In the genomic region with DNA sequence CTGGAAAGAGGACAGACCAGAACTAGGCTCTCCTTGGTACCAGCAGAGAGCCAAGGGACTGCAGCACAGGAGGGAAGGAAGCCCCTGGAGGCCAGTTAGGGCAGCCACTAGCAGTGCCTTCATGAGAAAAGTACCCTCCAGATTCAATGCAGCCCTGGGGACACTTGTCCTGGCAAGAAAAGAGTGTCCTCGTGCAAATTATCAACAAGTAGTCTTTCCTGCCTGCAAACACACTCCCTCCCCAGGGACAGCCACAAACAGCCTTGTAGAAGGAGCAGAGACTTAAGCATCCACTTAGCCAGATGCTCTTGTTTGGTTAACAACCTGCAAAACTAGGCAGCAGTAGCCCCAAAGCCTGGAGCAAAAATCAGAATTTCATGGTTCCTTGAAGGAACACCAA, we compare ENCODE assay signal across 2 cellular contexts.
TF ChIP-seq lines count a peak whose summit lies in the region.

No MANE protein-coding gene starts in this region.

TF ChIP-seq in IMR-90, 13 proteins besides CTCF, POLR2A, EP300 and RAD21:
- TF ChIP-seq, protein P1, sequence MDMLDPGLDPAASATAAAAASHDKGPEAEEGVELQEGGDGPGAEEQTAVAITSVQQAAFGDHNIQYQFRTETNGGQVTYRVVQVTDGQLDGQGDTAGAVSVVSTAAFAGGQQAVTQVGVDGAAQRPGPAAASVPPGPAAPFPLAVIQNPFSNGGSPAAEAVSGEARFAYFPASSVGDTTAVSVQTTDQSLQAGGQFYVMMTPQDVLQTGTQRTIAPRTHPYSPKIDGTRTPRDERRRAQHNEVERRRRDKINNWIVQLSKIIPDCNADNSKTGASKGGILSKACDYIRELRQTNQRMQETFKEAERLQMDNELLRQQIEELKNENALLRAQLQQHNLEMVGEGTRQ (IDR thresholded peaks at IDR 0.05; ENCODE audit: low read depth, low read length) = no peak
- TF ChIP-seq MXI1 (IDR thresholded peaks at IDR 0.05; ENCODE audit: borderline replicate concordance, low read depth, low read length) (no peak), RFX5 (IDR thresholded peaks at IDR 0.05; ENCODE audit: low read depth, low read length) (no peak), RCOR1 (IDR thresholded peaks at IDR 0.05; ENCODE audit: insufficient replicate concordance, low read length) (no peak), MAFK (IDR thresholded peaks at IDR 0.05; ENCODE audit: low read depth, low read length) (no peak), NFE2L2 (IDR thresholded peaks at IDR 0.05; ENCODE audit: low read depth, low read length) (no peak), SMC3 (IDR thresholded peaks at IDR 0.05; ENCODE audit: low read depth, low read length) (no peak), MAZ (IDR thresholded peaks at IDR 0.05; ENCODE audit: borderline replicate concordance, low read depth, low read length) (no peak), BHLHE40 (IDR thresholded peaks at IDR 0.05; ENCODE audit: low read depth, low read length) (no peak), CEBPB (IDR thresholded peaks at IDR 0.05; ENCODE audit: low read depth, low read length) (no peak), FOS (IDR thresholded peaks at IDR 0.05; ENCODE audit: low read depth, low read length) (no peak), CHD1 (IDR thresholded peaks at IDR 0.05; ENCODE audit: low read depth, low read length) (no peak)
- TF ChIP-seq, protein P2, sequence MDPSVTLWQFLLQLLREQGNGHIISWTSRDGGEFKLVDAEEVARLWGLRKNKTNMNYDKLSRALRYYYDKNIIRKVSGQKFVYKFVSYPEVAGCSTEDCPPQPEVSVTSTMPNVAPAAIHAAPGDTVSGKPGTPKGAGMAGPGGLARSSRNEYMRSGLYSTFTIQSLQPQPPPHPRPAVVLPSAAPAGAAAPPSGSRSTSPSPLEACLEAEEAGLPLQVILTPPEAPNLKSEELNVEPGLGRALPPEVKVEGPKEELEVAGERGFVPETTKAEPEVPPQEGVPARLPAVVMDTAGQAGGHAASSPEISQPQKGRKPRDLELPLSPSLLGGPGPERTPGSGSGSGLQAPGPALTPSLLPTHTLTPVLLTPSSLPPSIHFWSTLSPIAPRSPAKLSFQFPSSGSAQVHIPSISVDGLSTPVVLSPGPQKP (IDR thresholded peaks at IDR 0.05; ENCODE audit: borderline replicate concordance, low read depth, low read length) = no peak

TF ChIP-seq in GM12878, 131 proteins besides CTCF, POLR2A, EP300 and RAD21:
- TF ChIP-seq MYC (IDR thresholded peaks at IDR 0.05; ENCODE audit: insufficient read depth, insufficient read length, insufficient replicate concordance, low read length, severe bottlenecking) = no peak
- no peak for TF ChIP-seq MEF2B (IDR thresholded peaks at IDR 0.05; ENCODE audit: partially characterized antibody, poor library complexity, severe bottlenecking)
- TF ChIP-seq IRF4 (IDR thresholded peaks at IDR 0.05; ENCODE audit: low read depth, low read length) = no peak
- TF ChIP-seq SUZ12 (IDR thresholded peaks at IDR 0.05; ENCODE audit: unreplicated experiment) = no peak
- no peak for TF ChIP-seq TCF12 (IDR thresholded peaks at IDR 0.05; ENCODE audit: low read depth, low read length)
- TF ChIP-seq WRNIP1 (IDR thresholded peaks at IDR 0.05; ENCODE audit: borderline replicate concordance, low read depth, low read length) = no peak
- no peak for TF ChIP-seq MYB (IDR thresholded peaks at IDR 0.05; ENCODE audit: borderline replicate concordance, low read depth, low read length)
- TF ChIP-seq SRF (IDR thresholded peaks at IDR 0.05; ENCODE audit: low read depth in 2 of 2, low read length in 2 of 2) = no peak
- no peak for TF ChIP-seq STAT1 (conservative IDR thresholded peaks at IDR 0.05)
- TF ChIP-seq CREM (IDR thresholded peaks at IDR 0.05; ENCODE audit: low read depth) = no peak
- TF ChIP-seq CEBPB (IDR thresholded peaks at IDR 0.05; ENCODE audit: borderline replicate concordance in 1 of 2, low read depth in 2 of 2, low read length in 2 of 2) = no peak
- TF ChIP-seq MEF2A (IDR thresholded peaks at IDR 0.05; ENCODE audit: insufficient read depth, low read depth, low read length) = no peak
- no peak for TF ChIP-seq POU2F2 (IDR thresholded peaks at IDR 0.05; ENCODE audit: borderline replicate concordance, low read depth, low read length)
- TF ChIP-seq EZH2 (IDR thresholded peaks at IDR 0.05; ENCODE audit: borderline replicate concordance, control insufficient read depth, low read depth, low read length) = no peak
- TF ChIP-seq, protein P3, sequence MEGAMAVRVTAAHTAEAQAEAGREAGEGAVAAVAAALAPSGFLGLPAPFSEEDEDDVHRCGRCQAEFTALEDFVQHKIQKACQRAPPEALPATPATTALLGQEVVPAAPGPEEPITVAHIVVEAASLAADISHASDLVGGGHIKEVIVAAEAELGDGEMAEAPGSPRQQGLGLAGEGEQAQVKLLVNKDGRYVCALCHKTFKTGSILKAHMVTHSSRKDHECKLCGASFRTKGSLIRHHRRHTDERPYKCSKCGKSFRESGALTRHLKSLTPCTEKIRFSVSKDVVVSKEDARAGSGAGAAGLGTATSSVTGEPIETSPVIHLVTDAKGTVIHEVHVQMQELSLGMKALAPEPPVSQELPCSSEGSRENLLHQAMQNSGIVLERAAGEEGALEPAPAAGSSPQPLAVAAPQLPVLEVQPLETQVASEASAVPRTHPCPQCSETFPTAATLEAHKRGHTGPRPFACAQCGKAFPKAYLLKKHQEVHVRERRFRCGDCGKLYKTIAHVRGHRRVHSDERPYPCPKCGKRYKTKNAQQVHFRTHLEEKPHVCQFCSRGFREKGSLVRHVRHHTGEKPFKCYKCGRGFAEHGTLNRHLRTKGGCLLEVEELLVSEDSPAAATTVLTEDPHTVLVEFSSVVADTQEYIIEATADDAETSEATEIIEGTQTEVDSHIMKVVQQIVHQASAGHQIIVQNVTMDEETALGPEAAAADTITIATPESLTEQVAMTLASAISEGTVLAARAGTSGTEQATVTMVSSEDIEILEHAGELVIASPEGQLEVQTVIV (IDR thresholded peaks at IDR 0.05; ENCODE audit: borderline replicate concordance, partially characterized antibody) = no peak
- no peak for TF ChIP-seq CHD1 (IDR thresholded peaks at IDR 0.05; ENCODE audit: low read depth, low read length)
- TF ChIP-seq BCL11A (IDR thresholded peaks at IDR 0.05; ENCODE audit: low read depth, low read length) = no peak
- TF ChIP-seq SP1 (IDR thresholded peaks at IDR 0.05; ENCODE audit: low read depth, low read length) = no peak
